26 cellular contexts compared by ENCODE assay signal in the genomic region with DNA sequence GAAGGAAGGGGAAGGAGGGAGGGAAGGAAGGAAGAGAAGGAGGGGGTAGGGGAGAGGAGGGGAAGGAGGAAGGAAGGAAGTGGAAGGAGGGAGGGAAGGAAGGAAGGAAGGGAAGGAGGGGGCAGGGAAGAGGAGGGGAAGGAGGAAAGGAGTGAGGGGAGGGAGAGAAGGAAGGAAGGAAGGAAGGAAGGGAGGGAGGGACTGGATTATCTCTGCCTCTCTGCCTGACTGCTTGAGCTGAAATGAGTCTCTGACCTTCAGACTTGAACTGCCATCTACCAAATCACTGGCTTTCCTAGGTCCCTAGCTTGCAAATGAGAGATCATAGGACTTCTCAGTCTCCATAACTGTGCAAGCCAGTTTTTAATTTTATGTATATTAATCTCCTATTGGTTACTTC.
"Had no signal": no experiment of that assay in that cellular context is flagged by ENCODE, and none has a peak within 500 bp of the region (broad histone marks: within the 10 kb centered on the region; RNA-seq: fewer than 3 reads in every experiment).

No MANE protein-coding gene starts in this region.

- H3K4me3 Mint-ChIP-seq: dendritic cell treated with granulocyte-macrophage colony-stimulating factor and Interleukin-4, amounts not matched to agents 40 ng/mL and 50 ng/mL, for 4 days; effector memory CD8-positive, alpha-beta T cell; endodermal cell had no signal

- H3K27ac ChIP-seq: colonic mucosa, epithelial cell of prostate, esophagus squamous epithelium, gastrocnemius medialis, heart right ventricle, left lung, lower lobe of right lung had no signal

- H3K4me3 ChIP-seq: colonic mucosa, esophagus squamous epithelium, gastrocnemius medialis, heart right ventricle, left lung, lower lobe of right lung had no signal

- H3K36me3 ChIP-seq: colonic mucosa, esophagus squamous epithelium, gastrocnemius medialis, heart right ventricle, left lung, lower lobe of right lung had no signal

- H3K9me3 ChIP-seq: colonic mucosa, gastrocnemius medialis had no signal

- H3K4me1 ChIP-seq: colonic mucosa, gastrocnemius medialis, left lung, lower lobe of right lung had no signal

- FAIRE-seq: endometrium, islet of Langerhans, keratinocyte had no signal

- H3K27ac Mint-ChIP-seq: dendritic cell treated with granulocyte-macrophage colony-stimulating factor and Interleukin-4, amounts not matched to agents 40 ng/mL and 50 ng/mL, for 4 days; effector memory CD8-positive, alpha-beta T cell; endodermal cell had no signal

- DNase-seq: colonic mucosa; cortex of kidney; effector CD8-positive, alpha-beta T cell; effector memory CD8-positive, alpha-beta T cell; endodermal cell; erythroblast; esophagus squamous epithelium; foreskin fibroblast; foreskin melanocyte; gastrocnemius medialis; glutamatergic neuron; head of caudate nucleus; heart right ventricle; hippocampal formation; left cardiac atrium; left lung; left ventricle myocardium superior; lower lobe of right lung; mesendoderm; midbrain had no signal

- H3K27me3 ChIP-seq: colonic mucosa had no signal

- ATAC-seq: effector memory CD8-positive, alpha-beta T cell; esophagus mucosa; gastrocnemius medialis; heart right ventricle; left cardiac atrium; left lung; left ventricle myocardium superior; lower lobe of right lung had no signal
